ENCODE assay signal across 1 cellular context in the genomic region with DNA sequence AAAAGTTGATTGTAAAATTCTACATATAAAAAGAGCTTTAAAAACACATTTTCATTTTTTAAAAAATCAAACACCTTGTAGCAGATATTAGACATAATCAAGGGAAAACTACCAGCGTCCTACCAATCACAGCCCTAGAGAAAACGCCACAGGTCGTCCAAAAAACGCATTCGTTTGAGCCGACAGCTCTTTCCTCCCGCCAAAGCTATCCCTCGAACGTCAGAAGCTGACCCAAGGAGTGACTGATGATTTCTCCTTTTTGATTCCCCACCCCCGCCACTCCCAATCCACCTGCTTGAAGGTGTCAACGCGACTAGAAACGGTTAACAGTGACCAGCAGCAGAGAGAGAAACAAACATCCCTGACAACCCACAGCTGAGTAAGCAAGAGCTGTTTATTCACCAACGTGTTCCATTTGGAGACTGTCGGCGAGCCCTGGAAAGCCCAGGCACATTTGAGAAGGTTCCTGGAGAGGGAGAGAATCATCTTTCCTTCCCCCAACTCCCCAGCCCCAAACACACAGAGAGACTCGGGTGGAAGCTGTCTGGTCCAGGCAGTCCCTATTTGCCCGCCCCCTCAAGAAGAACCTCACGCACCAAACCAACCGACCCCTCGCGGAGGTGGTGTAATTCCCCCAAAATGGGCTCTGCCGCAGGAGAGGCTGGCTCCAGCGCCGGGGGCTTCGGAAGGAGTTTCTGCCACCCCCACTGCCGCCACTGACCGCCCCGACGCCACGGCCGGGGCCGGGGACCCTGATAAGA.
TF ChIP-seq lines count a peak whose summit lies in the region.

No MANE protein-coding gene starts in this region.

TF ChIP-seq in GM12878, 131 proteins besides CTCF, POLR2A, EP300 and RAD21 (continues in another document):
- no peak for TF ChIP-seq ZNF207 (IDR thresholded peaks at IDR 0.05; ENCODE audit: borderline replicate concordance)
- no peak for TF ChIP-seq ZBED1 (IDR thresholded peaks at IDR 0.05; ENCODE audit: borderline replicate concordance)
- no peak for TF ChIP-seq CEBPB (IDR thresholded peaks at IDR 0.05; ENCODE audit: borderline replicate concordance in 1 of 2, low read depth in 2 of 2, low read length in 2 of 2)
- no peak for TF ChIP-seq NR2C2 (IDR thresholded peaks at IDR 0.05; ENCODE audit: borderline replicate concordance, control insufficient read depth, insufficient read length, low read depth)
- no peak for TF ChIP-seq NBN (IDR thresholded peaks at IDR 0.05)
- TF ChIP-seq HDAC6 (IDR thresholded peaks at IDR 0.05; ENCODE audit: unreplicated experiment) = no peak
- TF ChIP-seq, protein P1, sequence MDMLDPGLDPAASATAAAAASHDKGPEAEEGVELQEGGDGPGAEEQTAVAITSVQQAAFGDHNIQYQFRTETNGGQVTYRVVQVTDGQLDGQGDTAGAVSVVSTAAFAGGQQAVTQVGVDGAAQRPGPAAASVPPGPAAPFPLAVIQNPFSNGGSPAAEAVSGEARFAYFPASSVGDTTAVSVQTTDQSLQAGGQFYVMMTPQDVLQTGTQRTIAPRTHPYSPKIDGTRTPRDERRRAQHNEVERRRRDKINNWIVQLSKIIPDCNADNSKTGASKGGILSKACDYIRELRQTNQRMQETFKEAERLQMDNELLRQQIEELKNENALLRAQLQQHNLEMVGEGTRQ (IDR thresholded peaks at IDR 0.05; ENCODE audit: borderline replicate concordance, low read depth, low read length) = no peak
- TF ChIP-seq, protein P2, sequence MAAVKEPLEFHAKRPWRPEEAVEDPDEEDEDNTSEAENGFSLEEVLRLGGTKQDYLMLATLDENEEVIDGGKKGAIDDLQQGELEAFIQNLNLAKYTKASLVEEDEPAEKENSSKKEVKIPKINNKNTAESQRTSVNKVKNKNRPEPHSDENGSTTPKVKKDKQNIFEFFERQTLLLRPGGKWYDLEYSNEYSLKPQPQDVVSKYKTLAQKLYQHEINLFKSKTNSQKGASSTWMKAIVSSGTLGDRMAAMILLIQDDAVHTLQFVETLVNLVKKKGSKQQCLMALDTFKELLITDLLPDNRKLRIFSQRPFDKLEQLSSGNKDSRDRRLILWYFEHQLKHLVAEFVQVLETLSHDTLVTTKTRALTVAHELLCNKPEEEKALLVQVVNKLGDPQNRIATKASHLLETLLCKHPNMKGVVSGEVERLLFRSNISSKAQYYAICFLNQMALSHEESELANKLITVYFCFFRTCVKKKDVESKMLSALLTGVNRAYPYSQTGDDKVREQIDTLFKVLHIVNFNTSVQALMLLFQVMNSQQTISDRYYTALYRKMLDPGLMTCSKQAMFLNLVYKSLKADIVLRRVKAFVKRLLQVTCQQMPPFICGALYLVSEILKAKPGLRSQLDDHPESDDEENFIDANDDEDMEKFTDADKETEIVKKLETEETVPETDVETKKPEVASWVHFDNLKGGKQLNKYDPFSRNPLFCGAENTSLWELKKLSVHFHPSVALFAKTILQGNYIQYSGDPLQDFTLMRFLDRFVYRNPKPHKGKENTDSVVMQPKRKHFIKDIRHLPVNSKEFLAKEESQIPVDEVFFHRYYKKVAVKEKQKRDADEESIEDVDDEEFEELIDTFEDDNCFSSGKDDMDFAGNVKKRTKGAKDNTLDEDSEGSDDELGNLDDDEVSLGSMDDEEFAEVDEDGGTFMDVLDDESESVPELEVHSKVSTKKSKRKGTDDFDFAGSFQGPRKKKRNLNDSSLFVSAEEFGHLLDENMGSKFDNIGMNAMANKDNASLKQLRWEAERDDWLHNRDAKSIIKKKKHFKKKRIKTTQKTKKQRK (IDR thresholded peaks at IDR 0.05; ENCODE audit: low read depth, low read length) = no peak
- TF ChIP-seq IRF4 (IDR thresholded peaks at IDR 0.05; ENCODE audit: low read depth, low read length) = no peak
- TF ChIP-seq, protein P3, sequence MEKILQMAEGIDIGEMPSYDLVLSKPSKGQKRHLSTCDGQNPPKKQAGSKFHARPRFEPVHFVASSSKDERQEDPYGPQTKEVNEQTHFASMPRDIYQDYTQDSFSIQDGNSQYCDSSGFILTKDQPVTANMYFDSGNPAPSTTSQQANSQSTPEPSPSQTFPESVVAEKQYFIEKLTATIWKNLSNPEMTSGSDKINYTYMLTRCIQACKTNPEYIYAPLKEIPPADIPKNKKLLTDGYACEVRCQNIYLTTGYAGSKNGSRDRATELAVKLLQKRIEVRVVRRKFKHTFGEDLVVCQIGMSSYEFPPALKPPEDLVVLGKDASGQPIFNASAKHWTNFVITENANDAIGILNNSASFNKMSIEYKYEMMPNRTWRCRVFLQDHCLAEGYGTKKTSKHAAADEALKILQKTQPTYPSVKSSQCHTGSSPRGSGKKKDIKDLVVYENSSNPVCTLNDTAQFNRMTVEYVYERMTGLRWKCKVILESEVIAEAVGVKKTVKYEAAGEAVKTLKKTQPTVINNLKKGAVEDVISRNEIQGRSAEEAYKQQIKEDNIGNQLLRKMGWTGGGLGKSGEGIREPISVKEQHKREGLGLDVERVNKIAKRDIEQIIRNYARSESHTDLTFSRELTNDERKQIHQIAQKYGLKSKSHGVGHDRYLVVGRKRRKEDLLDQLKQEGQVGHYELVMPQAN (conservative IDR thresholded peaks at IDR 0.05) = peak; percentile 14; the same call in 1 of the 2 replicates
- TF ChIP-seq, protein P4, sequence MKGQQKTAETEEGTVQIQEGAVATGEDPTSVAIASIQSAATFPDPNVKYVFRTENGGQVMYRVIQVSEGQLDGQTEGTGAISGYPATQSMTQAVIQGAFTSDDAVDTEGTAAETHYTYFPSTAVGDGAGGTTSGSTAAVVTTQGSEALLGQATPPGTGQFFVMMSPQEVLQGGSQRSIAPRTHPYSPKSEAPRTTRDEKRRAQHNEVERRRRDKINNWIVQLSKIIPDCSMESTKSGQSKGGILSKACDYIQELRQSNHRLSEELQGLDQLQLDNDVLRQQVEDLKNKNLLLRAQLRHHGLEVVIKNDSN (IDR thresholded peaks at IDR 0.05; ENCODE audit: borderline replicate concordance, extremely low read length, insufficient read depth, low read depth, low read length) = no peak
- TF ChIP-seq CBX3 (IDR thresholded peaks at IDR 0.05; ENCODE audit: borderline replicate concordance, low read depth) = no peak
- TF ChIP-seq BCL11A (IDR thresholded peaks at IDR 0.05; ENCODE audit: low read depth, low read length) = 0 out of 2 replicates have a peak, but pooled peaks have one; percentile 32
- no peak for TF ChIP-seq STAT1 (conservative IDR thresholded peaks at IDR 0.05)
- TF ChIP-seq, protein P5, sequence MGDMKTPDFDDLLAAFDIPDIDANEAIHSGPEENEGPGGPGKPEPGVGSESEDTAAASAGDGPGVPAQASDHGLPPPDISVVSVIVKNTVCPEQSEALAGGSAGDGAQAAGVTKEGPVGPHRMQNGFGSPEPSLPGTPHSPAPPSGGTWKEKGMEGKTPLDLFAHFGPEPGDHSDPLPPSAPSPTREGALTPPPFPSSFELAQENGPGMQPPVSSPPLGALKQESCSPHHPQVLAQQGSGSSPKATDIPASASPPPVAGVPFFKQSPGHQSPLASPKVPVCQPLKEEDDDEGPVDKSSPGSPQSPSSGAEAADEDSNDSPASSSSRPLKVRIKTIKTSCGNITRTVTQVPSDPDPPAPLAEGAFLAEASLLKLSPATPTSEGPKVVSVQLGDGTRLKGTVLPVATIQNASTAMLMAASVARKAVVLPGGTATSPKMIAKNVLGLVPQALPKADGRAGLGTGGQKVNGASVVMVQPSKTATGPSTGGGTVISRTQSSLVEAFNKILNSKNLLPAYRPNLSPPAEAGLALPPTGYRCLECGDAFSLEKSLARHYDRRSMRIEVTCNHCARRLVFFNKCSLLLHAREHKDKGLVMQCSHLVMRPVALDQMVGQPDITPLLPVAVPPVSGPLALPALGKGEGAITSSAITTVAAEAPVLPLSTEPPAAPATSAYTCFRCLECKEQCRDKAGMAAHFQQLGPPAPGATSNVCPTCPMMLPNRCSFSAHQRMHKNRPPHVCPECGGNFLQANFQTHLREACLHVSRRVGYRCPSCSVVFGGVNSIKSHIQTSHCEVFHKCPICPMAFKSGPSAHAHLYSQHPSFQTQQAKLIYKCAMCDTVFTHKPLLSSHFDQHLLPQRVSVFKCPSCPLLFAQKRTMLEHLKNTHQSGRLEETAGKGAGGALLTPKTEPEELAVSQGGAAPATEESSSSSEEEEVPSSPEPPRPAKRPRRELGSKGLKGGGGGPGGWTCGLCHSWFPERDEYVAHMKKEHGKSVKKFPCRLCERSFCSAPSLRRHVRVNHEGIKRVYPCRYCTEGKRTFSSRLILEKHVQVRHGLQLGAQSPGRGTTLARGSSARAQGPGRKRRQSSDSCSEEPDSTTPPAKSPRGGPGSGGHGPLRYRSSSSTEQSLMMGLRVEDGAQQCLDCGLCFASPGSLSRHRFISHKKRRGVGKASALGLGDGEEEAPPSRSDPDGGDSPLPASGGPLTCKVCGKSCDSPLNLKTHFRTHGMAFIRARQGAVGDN (IDR thresholded peaks at IDR 0.05) = no peak
- TF ChIP-seq EGR1 (IDR thresholded peaks at IDR 0.05; ENCODE audit: borderline replicate concordance in 1 of 2, low read depth in 2 of 2, low read length in 2 of 2) = peak in 1 of 2 experiments; percentile 16; a peak in 1 of 3 replicates
- no peak for TF ChIP-seq NFYA (IDR thresholded peaks at IDR 0.05; ENCODE audit: borderline replicate concordance, low read depth, low read length)
- no peak for TF ChIP-seq TCF12 (IDR thresholded peaks at IDR 0.05; ENCODE audit: low read depth, low read length)
- no peak for TF ChIP-seq NR2F1 (conservative IDR thresholded peaks at IDR 0.05)
- TF ChIP-seq ZNF217 (IDR thresholded peaks at IDR 0.05) = no peak
- 0 out of 2 replicates have a peak, but pooled peaks have one; percentile 18 for TF ChIP-seq MTA2 (IDR thresholded peaks at IDR 0.05; ENCODE audit: low read depth)
- no peak for TF ChIP-seq ZNF622 (IDR thresholded peaks at IDR 0.05)
- TF ChIP-seq, protein P6, sequence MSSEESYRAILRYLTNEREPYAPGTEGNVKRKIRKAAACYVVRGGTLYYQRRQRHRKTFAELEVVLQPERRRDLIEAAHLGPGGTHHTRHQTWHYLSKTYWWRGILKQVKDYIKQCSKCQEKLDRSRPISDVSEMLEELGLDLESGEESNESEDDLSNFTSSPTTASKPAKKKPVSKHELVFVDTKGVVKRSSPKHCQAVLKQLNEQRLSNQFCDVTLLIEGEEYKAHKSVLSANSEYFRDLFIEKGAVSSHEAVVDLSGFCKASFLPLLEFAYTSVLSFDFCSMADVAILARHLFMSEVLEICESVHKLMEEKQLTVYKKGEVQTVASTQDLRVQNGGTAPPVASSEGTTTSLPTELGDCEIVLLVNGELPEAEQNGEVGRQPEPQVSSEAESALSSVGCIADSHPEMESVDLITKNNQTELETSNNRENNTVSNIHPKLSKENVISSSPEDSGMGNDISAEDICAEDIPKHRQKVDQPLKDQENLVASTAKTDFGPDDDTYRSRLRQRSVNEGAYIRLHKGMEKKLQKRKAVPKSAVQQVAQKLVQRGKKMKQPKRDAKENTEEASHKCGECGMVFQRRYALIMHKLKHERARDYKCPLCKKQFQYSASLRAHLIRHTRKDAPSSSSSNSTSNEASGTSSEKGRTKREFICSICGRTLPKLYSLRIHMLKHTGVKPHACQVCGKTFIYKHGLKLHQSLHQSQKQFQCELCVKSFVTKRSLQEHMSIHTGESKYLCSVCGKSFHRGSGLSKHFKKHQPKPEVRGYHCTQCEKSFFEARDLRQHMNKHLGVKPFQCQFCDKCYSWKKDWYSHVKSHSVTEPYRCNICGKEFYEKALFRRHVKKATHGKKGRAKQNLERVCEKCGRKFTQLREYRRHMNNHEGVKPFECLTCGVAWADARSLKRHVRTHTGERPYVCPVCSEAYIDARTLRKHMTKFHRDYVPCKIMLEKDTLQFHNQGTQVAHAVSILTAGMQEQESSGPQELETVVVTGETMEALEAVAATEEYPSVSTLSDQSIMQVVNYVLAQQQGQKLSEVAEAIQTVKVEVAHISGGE (CRISPR knock-in tag; IDR thresholded peaks at IDR 0.05) = no peak
- TF ChIP-seq, protein P7, sequence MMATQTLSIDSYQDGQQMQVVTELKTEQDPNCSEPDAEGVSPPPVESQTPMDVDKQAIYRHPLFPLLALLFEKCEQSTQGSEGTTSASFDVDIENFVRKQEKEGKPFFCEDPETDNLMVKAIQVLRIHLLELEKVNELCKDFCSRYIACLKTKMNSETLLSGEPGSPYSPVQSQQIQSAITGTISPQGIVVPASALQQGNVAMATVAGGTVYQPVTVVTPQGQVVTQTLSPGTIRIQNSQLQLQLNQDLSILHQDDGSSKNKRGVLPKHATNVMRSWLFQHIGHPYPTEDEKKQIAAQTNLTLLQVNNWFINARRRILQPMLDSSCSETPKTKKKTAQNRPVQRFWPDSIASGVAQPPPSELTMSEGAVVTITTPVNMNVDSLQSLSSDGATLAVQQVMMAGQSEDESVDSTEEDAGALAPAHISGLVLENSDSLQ (IDR thresholded peaks at IDR 0.05) = no peak
- 0 out of 2 replicates have a peak, but pooled peaks have one; percentile 71 for TF ChIP-seq CHD4 (IDR thresholded peaks at IDR 0.05)
- TF ChIP-seq, protein P8, sequence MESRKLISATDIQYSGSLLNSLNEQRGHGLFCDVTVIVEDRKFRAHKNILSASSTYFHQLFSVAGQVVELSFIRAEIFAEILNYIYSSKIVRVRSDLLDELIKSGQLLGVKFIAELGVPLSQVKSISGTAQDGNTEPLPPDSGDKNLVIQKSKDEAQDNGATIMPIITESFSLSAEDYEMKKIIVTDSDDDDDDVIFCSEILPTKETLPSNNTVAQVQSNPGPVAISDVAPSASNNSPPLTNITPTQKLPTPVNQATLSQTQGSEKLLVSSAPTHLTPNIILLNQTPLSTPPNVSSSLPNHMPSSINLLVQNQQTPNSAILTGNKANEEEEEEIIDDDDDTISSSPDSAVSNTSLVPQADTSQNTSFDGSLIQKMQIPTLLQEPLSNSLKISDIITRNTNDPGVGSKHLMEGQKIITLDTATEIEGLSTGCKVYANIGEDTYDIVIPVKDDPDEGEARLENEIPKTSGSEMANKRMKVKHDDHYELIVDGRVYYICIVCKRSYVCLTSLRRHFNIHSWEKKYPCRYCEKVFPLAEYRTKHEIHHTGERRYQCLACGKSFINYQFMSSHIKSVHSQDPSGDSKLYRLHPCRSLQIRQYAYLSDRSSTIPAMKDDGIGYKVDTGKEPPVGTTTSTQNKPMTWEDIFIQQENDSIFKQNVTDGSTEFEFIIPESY (IDR thresholded peaks at IDR 0.05) = no peak
- TF ChIP-seq, protein P9, sequence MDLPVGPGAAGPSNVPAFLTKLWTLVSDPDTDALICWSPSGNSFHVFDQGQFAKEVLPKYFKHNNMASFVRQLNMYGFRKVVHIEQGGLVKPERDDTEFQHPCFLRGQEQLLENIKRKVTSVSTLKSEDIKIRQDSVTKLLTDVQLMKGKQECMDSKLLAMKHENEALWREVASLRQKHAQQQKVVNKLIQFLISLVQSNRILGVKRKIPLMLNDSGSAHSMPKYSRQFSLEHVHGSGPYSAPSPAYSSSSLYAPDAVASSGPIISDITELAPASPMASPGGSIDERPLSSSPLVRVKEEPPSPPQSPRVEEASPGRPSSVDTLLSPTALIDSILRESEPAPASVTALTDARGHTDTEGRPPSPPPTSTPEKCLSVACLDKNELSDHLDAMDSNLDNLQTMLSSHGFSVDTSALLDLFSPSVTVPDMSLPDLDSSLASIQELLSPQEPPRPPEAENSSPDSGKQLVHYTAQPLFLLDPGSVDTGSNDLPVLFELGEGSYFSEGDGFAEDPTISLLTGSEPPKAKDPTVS (IDR thresholded peaks at IDR 0.05; ENCODE audit: low read depth, low read length) = no peak
- TF ChIP-seq CBX5 (IDR thresholded peaks at IDR 0.05; ENCODE audit: low read depth) = no peak
- no peak for TF ChIP-seq RFX5 (IDR thresholded peaks at IDR 0.05; ENCODE audit: low read depth, low read length)
- no peak for TF ChIP-seq RELA (IDR thresholded peaks at IDR 0.05; ENCODE audit: borderline replicate concordance, partially characterized antibody)
- TF ChIP-seq, protein P10, sequence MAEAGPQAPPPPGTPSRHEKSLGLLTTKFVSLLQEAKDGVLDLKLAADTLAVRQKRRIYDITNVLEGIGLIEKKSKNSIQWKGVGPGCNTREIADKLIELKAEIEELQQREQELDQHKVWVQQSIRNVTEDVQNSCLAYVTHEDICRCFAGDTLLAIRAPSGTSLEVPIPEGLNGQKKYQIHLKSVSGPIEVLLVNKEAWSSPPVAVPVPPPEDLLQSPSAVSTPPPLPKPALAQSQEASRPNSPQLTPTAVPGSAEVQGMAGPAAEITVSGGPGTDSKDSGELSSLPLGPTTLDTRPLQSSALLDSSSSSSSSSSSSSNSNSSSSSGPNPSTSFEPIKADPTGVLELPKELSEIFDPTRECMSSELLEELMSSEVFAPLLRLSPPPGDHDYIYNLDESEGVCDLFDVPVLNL (IDR thresholded peaks at IDR 0.05; ENCODE audit: low read depth, low read length) = no peak
- TF ChIP-seq HDGF (IDR thresholded peaks at IDR 0.05) = no peak
